ENCODE assay signal across 1 cellular context in the genomic region with DNA sequence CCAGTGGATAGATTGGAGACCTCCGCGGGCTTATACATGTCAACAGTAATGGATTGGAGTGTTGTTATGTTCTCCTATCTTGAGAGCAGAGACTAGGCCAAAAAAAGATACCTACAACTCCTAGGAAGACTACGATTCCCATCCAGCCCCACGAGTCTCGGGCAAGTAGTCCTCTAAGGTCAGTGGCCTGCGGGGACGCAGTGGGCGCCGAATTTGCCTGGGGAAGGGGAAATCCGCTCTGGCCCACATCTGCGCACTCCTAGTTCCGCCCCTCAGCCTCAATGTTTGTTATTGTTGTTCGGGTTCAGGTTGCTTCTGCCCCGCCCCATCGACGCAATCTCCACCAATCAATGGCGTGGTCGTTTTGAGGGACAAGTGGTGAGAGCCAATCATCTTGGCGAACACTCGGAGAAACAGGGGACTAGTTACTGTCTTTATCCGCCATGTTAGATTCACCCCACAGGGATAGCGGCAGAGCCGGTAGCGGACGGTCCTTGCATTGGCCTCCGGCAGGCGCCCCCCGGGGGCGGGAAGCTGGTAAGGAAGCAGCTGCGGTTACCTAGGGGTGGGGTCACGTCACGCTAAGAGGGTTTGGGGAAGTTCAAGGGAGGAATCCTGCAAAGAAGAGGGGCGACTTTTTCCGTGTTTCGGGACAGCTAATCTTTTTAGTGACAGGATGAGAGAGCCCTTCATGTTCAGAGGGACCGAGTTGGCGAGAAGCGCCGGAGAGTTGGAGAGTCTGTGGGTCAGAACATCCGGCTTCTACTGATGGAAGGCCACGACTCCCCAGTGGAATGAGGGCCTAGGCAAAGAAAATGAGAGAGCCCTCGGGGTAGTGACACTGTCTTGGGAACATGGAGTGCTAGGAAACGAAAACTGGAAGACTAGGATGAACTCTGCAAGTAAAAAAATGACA.
TF ChIP-seq lines count a peak whose summit lies in the region.

A gene with protein sequence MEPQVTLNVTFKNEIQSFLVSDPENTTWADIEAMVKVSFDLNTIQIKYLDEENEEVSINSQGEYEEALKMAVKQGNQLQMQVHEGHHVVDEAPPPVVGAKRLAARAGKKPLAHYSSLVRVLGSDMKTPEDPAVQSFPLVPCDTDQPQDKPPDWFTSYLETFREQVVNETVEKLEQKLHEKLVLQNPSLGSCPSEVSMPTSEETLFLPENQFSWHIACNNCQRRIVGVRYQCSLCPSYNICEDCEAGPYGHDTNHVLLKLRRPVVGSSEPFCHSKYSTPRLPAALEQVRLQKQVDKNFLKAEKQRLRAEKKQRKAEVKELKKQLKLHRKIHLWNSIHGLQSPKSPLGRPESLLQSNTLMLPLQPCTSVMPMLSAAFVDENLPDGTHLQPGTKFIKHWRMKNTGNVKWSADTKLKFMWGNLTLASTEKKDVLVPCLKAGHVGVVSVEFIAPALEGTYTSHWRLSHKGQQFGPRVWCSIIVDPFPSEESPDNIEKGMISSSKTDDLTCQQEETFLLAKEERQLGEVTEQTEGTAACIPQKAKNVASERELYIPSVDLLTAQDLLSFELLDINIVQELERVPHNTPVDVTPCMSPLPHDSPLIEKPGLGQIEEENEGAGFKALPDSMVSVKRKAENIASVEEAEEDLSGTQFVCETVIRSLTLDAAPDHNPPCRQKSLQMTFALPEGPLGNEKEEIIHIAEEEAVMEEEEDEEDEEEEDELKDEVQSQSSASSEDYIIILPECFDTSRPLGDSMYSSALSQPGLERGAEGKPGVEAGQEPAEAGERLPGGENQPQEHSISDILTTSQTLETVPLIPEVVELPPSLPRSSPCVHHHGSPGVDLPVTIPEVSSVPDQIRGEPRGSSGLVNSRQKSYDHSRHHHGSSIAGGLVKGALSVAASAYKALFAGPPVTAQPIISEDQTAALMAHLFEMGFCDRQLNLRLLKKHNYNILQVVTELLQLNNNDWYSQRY (plus strand): TSS at position 449 of the 916 bp plus-strand sequence. CDS start 4,586 bp downstream, outside the sequence.

TF ChIP-seq in HepG2, 621 proteins besides CTCF, POLR2A, EP300 and RAD21 (continued from another document and continues in another):
- TF ChIP-seq, protein P1, sequence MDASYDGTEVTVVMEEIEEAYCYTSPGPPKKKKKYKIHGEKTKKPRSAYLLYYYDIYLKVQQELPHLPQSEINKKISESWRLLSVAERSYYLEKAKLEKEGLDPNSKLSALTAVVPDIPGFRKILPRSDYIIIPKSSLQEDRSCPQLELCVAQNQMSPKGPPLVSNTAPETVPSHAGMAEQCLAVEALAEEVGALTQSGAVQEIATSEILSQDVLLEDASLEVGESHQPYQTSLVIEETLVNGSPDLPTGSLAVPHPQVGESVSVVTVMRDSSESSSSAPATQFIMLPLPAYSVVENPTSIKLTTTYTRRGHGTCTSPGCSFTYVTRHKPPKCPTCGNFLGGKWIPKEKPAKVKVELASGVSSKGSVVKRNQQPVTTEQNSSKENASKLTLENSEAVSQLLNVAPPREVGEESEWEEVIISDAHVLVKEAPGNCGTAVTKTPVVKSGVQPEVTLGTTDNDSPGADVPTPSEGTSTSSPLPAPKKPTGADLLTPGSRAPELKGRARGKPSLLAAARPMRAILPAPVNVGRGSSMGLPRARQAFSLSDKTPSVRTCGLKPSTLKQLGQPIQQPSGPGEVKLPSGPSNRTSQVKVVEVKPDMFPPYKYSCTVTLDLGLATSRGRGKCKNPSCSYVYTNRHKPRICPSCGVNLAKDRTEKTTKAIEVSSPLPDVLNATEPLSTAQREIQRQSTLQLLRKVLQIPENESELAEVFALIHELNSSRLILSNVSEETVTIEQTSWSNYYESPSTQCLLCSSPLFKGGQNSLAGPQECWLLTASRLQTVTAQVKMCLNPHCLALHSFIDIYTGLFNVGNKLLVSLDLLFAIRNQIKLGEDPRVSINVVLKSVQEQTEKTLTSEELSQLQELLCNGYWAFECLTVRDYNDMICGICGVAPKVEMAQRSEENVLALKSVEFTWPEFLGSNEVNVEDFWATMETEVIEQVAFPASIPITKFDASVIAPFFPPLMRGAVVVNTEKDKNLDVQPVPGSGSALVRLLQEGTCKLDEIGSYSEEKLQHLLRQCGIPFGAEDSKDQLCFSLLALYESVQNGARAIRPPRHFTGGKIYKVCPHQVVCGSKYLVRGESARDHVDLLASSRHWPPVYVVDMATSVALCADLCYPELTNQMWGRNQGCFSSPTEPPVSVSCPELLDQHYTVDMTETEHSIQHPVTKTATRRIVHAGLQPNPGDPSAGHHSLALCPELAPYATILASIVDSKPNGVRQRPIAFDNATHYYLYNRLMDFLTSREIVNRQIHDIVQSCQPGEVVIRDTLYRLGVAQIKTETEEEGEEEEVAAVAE (CRISPR knock-in tag; IDR thresholded peaks at IDR 0.05; ENCODE audit: borderline replicate concordance) = peak; percentile 92
- TF ChIP-seq ZNF746 (CRISPR knock-in tag; IDR thresholded peaks at IDR 0.05) (0 out of 2 replicates have a peak, but pooled peaks have one; percentile 64), TCF7L2 (IDR thresholded peaks at IDR 0.05; ENCODE audit: low read depth, low read length) (no peak), GLI4 (CRISPR knock-in tag; IDR thresholded peaks at IDR 0.05; ENCODE audit: borderline replicate concordance) (peak; percentile 42; the same call in 1 of the 2 replicates), MIER3 (CRISPR knock-in tag; IDR thresholded peaks at IDR 0.05; ENCODE audit: borderline replicate concordance) (peak; percentile 12; the same call in 1 of the 2 replicates), EZH2 (conservative IDR thresholded peaks at IDR 0.05; ENCODE audit: low read depth, low read length) (no peak), CHD4 (IDR thresholded peaks at IDR 0.05; ENCODE audit: borderline replicate concordance, low read length) (no peak; the same call in 1 of the 2 replicates), SRSF9 (IDR thresholded peaks at IDR 0.05; ENCODE audit: borderline replicate concordance, insufficient read depth, low read depth, low read length, poor library complexity, severe bottlenecking) (no peak), ZNF446 (CRISPR knock-in tag; IDR thresholded peaks at IDR 0.05) (peak; percentile 92), REXO4 (CRISPR knock-in tag; IDR thresholded peaks at IDR 0.05; ENCODE audit: borderline replicate concordance) (no peak), FOXP1 (IDR thresholded peaks at IDR 0.05) (peak; percentile 55; the same call in 1 of the 2 replicates), FOXP1 (CRISPR knock-in tag; IDR thresholded peaks at IDR 0.05) (peak; percentile 69), FOXM1 (CRISPR knock-in tag; IDR thresholded peaks at IDR 0.05) (no peak), NFKB2 (CRISPR knock-in tag; IDR thresholded peaks at IDR 0.05; ENCODE audit: borderline replicate concordance) (peak; percentile 65; the same call in 1 of the 2 replicates), HNRNPUL1 (IDR thresholded peaks at IDR 0.05; ENCODE audit: low read depth, low read length) (no peak), ZGPAT (CRISPR knock-in tag; IDR thresholded peaks at IDR 0.05) (0 out of 2 replicates have a peak, but pooled peaks have one; percentile 59), ZNF441 (CRISPR knock-in tag; IDR thresholded peaks at IDR 0.05; ENCODE audit: borderline replicate concordance) (0 out of 2 replicates have a peak, but pooled peaks have one; percentile 30), KLF6 (CRISPR knock-in tag; IDR thresholded peaks at IDR 0.05) (no peak), HOXD1 (CRISPR knock-in tag; IDR thresholded peaks at IDR 0.05) (no peak), CREM (IDR thresholded peaks at IDR 0.05) (peak; percentile 30; the same call in 1 of the 2 replicates), CREM (CRISPR knock-in tag; IDR thresholded peaks at IDR 0.05) (no peak), REL (CRISPR knock-in tag; conservative IDR thresholded peaks at IDR 0.05) (peak; percentile 37; the same call in 1 of the 2 replicates), PTBP1 (IDR thresholded peaks at IDR 0.05; ENCODE audit: low read depth, low read length, poor library complexity, severe bottlenecking) (no peak), AHR (CRISPR knock-in tag; IDR thresholded peaks at IDR 0.05) (no peak; the same call in 1 of the 2 replicates), NFATC3 (CRISPR knock-in tag; IDR thresholded peaks at IDR 0.05) (0 out of 2 replicates have a peak, but pooled peaks have one; percentile 41), MTF1 (CRISPR knock-in tag; IDR thresholded peaks at IDR 0.05) (no peak), ZNF644 (CRISPR knock-in tag; IDR thresholded peaks at IDR 0.05; ENCODE audit: low read depth) (0 out of 2 replicates have a peak, but pooled peaks have one; percentile 34), BATF2 (CRISPR knock-in tag; IDR thresholded peaks at IDR 0.05) (no peak), ZNF7 (CRISPR knock-in tag; IDR thresholded peaks at IDR 0.05) (no peak), MLLT10 (CRISPR knock-in tag; IDR thresholded peaks at IDR 0.05) (no peak), SIX4 (CRISPR knock-in tag; IDR thresholded peaks at IDR 0.05) (peak; percentile 91), FOSL2 (CRISPR knock-in tag; IDR thresholded peaks at IDR 0.05) (0 out of 2 replicates have a peak, but pooled peaks have one; percentile 39)
- TF ChIP-seq, protein P2, sequence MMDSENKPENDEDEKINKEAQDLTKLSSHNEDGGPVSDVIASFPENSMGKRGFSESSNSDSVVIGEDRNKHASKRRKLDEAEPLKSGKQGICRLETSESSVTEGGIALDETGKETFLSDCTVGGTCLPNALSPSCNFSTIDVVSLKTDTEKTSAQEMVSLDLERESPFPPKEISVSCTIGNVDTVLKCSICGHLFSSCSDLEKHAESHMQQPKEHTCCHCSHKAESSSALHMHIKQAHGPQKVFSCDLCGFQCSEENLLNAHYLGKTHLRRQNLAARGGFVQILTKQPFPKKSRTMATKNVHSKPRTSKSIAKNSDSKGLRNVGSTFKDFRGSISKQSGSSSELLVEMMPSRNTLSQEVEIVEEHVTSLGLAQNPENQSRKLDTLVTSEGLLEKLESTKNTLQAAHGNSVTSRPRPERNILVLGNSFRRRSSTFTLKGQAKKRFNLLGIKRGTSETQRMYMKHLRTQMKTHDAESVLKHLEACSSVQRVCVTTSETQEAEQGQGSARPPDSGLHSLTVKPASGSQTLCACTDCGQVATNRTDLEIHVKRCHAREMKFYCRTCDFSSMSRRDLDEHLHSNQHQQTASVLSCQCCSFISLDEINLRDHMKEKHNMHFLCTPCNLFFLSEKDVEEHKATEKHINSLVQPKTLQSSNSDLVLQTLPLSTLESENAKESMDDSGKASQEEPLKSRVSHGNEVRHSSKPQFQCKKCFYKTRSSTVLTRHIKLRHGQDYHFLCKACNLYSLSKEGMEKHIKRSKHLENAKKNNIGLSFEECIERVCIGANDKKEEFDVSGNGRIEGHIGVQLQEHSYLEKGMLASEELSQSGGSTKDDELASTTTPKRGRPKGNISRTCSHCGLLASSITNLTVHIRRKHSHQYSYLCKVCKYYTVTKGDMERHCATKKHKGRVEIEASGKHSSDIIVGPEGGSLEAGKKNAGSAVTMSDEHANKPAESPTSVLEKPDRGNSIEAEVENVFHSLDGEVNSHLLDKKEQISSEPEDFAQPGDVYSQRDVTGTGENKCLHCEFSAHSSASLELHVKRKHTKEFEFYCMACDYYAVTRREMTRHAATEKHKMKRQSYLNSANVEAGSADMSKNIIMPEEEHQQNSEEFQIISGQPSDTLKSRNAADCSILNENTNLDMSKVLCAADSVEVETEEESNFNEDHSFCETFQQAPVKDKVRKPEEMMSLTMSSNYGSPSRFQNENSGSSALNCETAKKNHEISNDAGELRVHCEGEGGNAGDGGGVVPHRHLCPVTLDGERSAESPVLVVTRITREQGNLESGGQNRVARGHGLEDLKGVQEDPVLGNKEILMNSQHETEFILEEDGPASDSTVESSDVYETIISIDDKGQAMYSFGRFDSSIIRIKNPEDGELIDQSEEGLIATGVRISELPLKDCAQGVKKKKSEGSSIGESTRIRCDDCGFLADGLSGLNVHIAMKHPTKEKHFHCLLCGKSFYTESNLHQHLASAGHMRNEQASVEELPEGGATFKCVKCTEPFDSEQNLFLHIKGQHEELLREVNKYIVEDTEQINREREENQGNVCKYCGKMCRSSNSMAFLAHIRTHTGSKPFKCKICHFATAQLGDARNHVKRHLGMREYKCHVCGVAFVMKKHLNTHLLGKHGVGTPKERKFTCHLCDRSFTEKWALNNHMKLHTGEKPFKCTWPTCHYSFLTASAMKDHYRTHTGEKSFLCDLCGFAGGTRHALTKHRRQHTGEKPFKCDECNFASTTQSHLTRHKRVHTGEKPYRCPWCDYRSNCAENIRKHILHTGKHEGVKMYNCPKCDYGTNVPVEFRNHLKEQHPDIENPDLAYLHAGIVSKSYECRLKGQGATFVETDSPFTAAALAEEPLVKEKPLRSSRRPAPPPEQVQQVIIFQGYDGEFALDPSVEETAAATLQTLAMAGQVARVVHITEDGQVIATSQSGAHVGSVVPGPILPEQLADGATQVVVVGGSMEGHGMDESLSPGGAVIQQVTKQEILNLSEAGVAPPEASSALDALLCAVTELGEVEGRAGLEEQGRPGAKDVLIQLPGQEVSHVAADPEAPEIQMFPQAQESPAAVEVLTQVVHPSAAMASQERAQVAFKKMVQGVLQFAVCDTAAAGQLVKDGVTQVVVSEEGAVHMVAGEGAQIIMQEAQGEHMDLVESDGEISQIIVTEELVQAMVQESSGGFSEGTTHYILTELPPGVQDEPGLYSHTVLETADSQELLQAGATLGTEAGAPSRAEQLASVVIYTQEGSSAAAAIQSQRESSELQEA (CRISPR knock-in tag; IDR thresholded peaks at IDR 0.05; ENCODE audit: not compliant biosample characterization) = no peak
- TF ChIP-seq, protein P3, sequence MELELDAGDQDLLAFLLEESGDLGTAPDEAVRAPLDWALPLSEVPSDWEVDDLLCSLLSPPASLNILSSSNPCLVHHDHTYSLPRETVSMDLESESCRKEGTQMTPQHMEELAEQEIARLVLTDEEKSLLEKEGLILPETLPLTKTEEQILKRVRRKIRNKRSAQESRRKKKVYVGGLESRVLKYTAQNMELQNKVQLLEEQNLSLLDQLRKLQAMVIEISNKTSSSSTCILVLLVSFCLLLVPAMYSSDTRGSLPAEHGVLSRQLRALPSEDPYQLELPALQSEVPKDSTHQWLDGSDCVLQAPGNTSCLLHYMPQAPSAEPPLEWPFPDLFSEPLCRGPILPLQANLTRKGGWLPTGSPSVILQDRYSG (CRISPR knock-in tag; IDR thresholded peaks at IDR 0.05) = peak; percentile 25; the same call in 1 of the 2 replicates
- TF ChIP-seq, protein P4, sequence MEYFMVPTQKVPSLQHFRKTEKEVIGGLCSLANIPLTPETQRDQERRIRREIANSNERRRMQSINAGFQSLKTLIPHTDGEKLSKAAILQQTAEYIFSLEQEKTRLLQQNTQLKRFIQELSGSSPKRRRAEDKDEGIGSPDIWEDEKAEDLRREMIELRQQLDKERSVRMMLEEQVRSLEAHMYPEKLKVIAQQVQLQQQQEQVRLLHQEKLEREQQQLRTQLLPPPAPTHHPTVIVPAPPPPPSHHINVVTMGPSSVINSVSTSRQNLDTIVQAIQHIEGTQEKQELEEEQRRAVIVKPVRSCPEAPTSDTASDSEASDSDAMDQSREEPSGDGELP (IDR thresholded peaks at IDR 0.05; ENCODE audit: borderline replicate concordance, low read depth) = peak; percentile 64; the same call in 1 of the 2 replicates
